In genomic region chr18:54023471-54023870, GRCh38 we compare ENCODE assay signal across 17 cellular contexts.
DNase-seq lines count a peak whose midpoint lies in the region; ATAC-seq, FAIRE-seq and TF ChIP-seq lines count a peak whose summit lies in the region.
"Had no signal": no experiment of that assay in that cellular context is flagged by ENCODE, and none has a peak within 500 bp of the region (broad histone marks: within the 10 kb centered on the region; RNA-seq: fewer than 3 reads in every experiment).

No MANE protein-coding gene starts in this region.

- peaks cover 0 to 18% of the 10 kb centered on the region in 2 donors for H3K27me3 Mint-ChIP-seq in effector memory CD8-positive, alpha-beta T cell
- H3K27me3 Mint-ChIP-seq: type B pancreatic cell had no signal

- H3K4me1 ChIP-seq in small intestine (ENCODE audit: control insufficient read depth in 2 of 2, insufficient read depth in 1 of 2, low read depth in 1 of 2, low read length in 1 of 2) (no peaks in the 10 kb centered on the region), aorta (ENCODE audit: control insufficient read depth in 1 of 2, insufficient read depth in 2 of 2, low read length in 2 of 2) (no peaks in the 10 kb centered on the region)
- H3K4me1 ChIP-seq: adrenal gland, left ventricle myocardium inferior, spleen had no signal

- no peak overlapping the region for H3K4me3 Mint-ChIP-seq in effector memory CD8-positive, alpha-beta T cell
- H3K4me3 Mint-ChIP-seq: type B pancreatic cell had no signal

- no peaks in the 10 kb centered on the region for H3K36me3 Mint-ChIP-seq in effector memory CD8-positive, alpha-beta T cell (ENCODE audit: insufficient read depth)
- H3K36me3 Mint-ChIP-seq: type B pancreatic cell had no signal

- H3K27ac ChIP-seq in small intestine (ENCODE audit: low read depth in 1 of 2, low read length in 1 of 2), result no peak overlapping the region
- H3K27ac ChIP-seq in aorta (ENCODE audit: low read depth in 1 of 2, low read length in 2 of 2), result no peak overlapping the region
- H3K27ac ChIP-seq: adrenal gland, left ventricle myocardium inferior, spleen had no signal

- H3K4me1 Mint-ChIP-seq in effector memory CD8-positive, alpha-beta T cell (ENCODE audit: low read depth in 2 of 2), result no peaks in the 10 kb centered on the region

- H3K27me3 ChIP-seq in small intestine (ENCODE audit: control insufficient read depth in 2 of 2, insufficient read depth in 2 of 2, low read length in 2 of 2) (no peaks in the 10 kb centered on the region), aorta (ENCODE audit: control insufficient read depth in 1 of 2, insufficient read depth in 2 of 2, low read length in 1 of 2) (no peaks in the 10 kb centered on the region)
- H3K27me3 ChIP-seq: adrenal gland, spleen had no signal

- H3K9me3 ChIP-seq in small intestine (ENCODE audit: control insufficient read depth, low read depth) (no peaks in the 10 kb centered on the region), aorta (ENCODE audit: control insufficient read depth, low read length) (no peaks in the 10 kb centered on the region)
- H3K9me3 ChIP-seq: adrenal gland, left ventricle myocardium inferior, spleen had no signal

- no peak overlapping the region for H3K27ac Mint-ChIP-seq in effector memory CD8-positive, alpha-beta T cell
- H3K27ac Mint-ChIP-seq: type B pancreatic cell had no signal

- FAIRE-seq in H54 (lab: Jason Lieb, UNC), result peak; percentile 92
- FAIRE-seq in small intestine (lab: Jason Lieb, UNC), result no peak

- 64 to 76% (median 73%) methylated on average over 4 of the region's 4 CpGs for WGBS in small intestine, 3 donors
- 65 to 78% methylated on average over 4 of the region's 4 CpGs for WGBS in aorta, 2 donors

- DNase-seq in H54 (ENCODE audit: insufficient read length, low spot score) (peak; percentile 23), RPMI7951 (ENCODE audit: low read depth) (peak; percentile 10), dermis blood vessel endothelial cell (peak; percentile 11), small intestine (peak; percentile 25), SHP77 (lab: John Stamatoyannopoulos, UW) (no peak), aorta (no peak), NCI-H524 (lab: John Stamatoyannopoulos, UW) (no peak)
- DNase-seq in effector memory CD8-positive, alpha-beta T cell, result no peak
- DNase-seq: adrenal gland; effector CD4-positive, alpha-beta T cell; left ventricle myocardium inferior; NCI-H187; NCI-H748 treated with DMSO at 0.1 percent for 48 hours; SIG-M5; spleen had no signal

- H3K36me3 ChIP-seq in small intestine (ENCODE audit: control insufficient read depth in 2 of 2, insufficient read depth in 2 of 2, low read length in 2 of 2) (no peaks in the 10 kb centered on the region), aorta (ENCODE audit: control insufficient read depth in 1 of 2, insufficient read depth in 2 of 2, low read length in 1 of 2) (no peaks in the 10 kb centered on the region)
- H3K36me3 ChIP-seq: adrenal gland, left ventricle myocardium inferior, spleen had no signal

- no peak for TF ChIP-seq POLR2A in H54 (IDR thresholded peaks at IDR 0.05; ENCODE audit: low read depth, low read length)

- no peaks in the 10 kb centered on the region for H3K9me3 Mint-ChIP-seq in effector memory CD8-positive, alpha-beta T cell
- H3K9me3 Mint-ChIP-seq: type B pancreatic cell had no signal

- no peak for ATAC-seq in aorta (ENCODE audit: low FRiP score)
- no peak for ATAC-seq in effector memory CD8-positive, alpha-beta T cell (replicated peaks)
- ATAC-seq: HCT116 had no signal

- intact Hi-C loops in aorta (cut with DNase I), result no loop called here

- H3K4me3 ChIP-seq in small intestine (ENCODE audit: low read depth in 1 of 2, low read length in 2 of 2) (no peak overlapping the region), aorta (ENCODE audit: low read length in 2 of 2) (no peak overlapping the region)
- H3K4me3 ChIP-seq: adrenal gland, left ventricle myocardium inferior, spleen had no signal

Comparison
In these comparisons a context has a peak if more than half of its experiments do, and no peak if none do; other contexts are left out.
1. DNase-seq: peak in H54 (single experiment), RPMI7951 (single experiment), dermis blood vessel endothelial cell (single experiment) and small intestine (single experiment); none in SHP77 (0 of 2), aorta (0 of 2), NCI-H524 (0 of 2) and effector memory CD8-positive, alpha-beta T cell (0 of 3).